In the genomic region with DNA sequence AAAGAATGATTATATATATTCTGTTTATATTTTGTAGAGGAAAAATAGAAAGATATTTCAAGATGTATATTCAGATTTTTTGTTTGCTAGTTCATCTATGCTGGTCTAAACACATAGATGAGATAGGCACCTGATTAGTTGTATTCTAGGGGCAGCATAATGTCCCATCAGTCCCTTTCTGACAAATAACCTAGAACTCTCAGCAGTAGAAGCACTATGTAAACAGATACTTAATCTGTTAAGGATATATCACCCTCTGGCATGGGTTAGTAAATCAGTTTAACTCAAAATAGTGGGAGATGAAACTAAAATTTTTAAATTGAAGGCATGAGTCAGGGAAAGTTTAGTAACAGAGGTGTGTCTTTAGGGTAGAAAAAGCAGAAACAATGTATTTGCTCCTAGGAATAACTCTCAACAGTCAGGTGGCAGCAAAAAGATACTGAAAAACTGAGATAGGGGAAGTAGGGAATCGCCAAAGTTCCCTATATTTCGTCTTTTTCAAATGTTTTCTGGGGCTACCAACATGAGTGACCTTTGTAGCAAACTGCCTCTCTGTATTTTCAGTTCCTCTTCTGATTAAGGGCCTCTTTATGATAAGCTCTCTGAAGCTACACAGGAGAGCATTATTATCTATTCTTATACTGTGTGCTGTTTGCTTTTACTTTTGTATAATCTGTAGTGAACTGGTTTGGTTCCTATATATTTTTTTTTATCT, we compare ENCODE assay signal across 10 cellular contexts. TPM values are rescaled to one million over a fixed set of nuclear protein-coding genes. Genes with fewer than 3 reads are reported as not detected.
DNase-seq lines count a peak whose midpoint lies in the region; ATAC-seq and TF ChIP-seq lines count a peak whose summit lies in the region.
"Had no signal": no experiment of that assay in that cellular context is flagged by ENCODE, and none has a peak within 500 bp of the region (broad histone marks: within the 10 kb centered on the region; RNA-seq: fewer than 3 reads in every experiment).

No MANE protein-coding gene starts in this region.

- no peak overlapping the region for H3K27ac Mint-ChIP-seq in endothelial cell (ENCODE audit: unreplicated experiment)
- H3K27ac Mint-ChIP-seq in effector memory CD8-positive, alpha-beta T cell, result no peak overlapping the region
- H3K27ac Mint-ChIP-seq: CD4-positive, alpha-beta T cell had no signal

- CTCF ChIA-PET in OCI-LY7 (lab: Charles Lee; ENCODE audit: unreplicated experiment), result no interaction called here

- DNase-seq in GM12865 (ENCODE audit: low read depth) (peak; percentile 57), OCI-LY7 (ENCODE audit: low spot score) (peak; percentile 68), endothelial cell (ENCODE audit: low spot score) (no peak), vagina (ENCODE audit: extremely low spot score in 2 of 2) (no peak), SHP77 treated with DMSO at 0.1 percent for 48 hours (lab: John Stamatoyannopoulos, UW) (no peak)
- DNase-seq in effector memory CD8-positive, alpha-beta T cell, result no peak
- DNase-seq: CD4-positive, alpha-beta T cell; NCI-H526 treated with DMSO at 0.1 percent for 48 hours had no signal

- no peaks in the 10 kb centered on the region for H3K79me2 ChIP-seq in OCI-LY7 (ENCODE audit: insufficient read depth, low read depth, low read length)

- TF ChIP-seq POLR2A in vagina (IDR thresholded peaks at IDR 0.05), result no peak

- intact Hi-C loops in OCI-LY7 (cut with micrococcal nuclease; ENCODE audit: unreplicated experiment), result loop anchor here (2.0 to 5.0 kb wide), 2 partner anchors 37 to 99 kb away; partner anchors contain the start of gene ITPRID2
- intact Hi-C loops in vagina (cut with DNase I), result no loop called here

- no peaks in the 10 kb centered on the region for H4K20me1 ChIP-seq in OCI-LY7 (ENCODE audit: insufficient read depth, low read length)

- TF ChIP-seq CTCF in GM12865 (IDR thresholded peaks at IDR 0.05; ENCODE audit: insufficient read depth, low read depth, low read length, missing control alignments) (no peak), OCI-LY7 (conservative IDR thresholded peaks at IDR 0.05; ENCODE audit: low read length) (no peak), endothelial cell (IDR thresholded peaks at IDR 0.05; ENCODE audit: unreplicated experiment) (no peak), vagina (IDR thresholded peaks at IDR 0.05) (no peak)

- H3K27me3 Mint-ChIP-seq in endothelial cell (ENCODE audit: unreplicated experiment), result no peaks in the 10 kb centered on the region
- peaks cover 0 to 21% of the 10 kb centered on the region in 2 donors for H3K27me3 Mint-ChIP-seq in effector memory CD8-positive, alpha-beta T cell

- H3K36me3 Mint-ChIP-seq in endothelial cell (ENCODE audit: low read depth, unreplicated experiment), result no peaks in the 10 kb centered on the region
- H3K36me3 Mint-ChIP-seq in effector memory CD8-positive, alpha-beta T cell (ENCODE audit: insufficient read depth), result no peaks in the 10 kb centered on the region

- H3K36me3 ChIP-seq in OCI-LY7 (ENCODE audit: insufficient read depth, low read length) (no peaks in the 10 kb centered on the region), vagina (no peaks in the 10 kb centered on the region)

- H3K9me3 Mint-ChIP-seq in endothelial cell (ENCODE audit: unreplicated experiment), result no peaks in the 10 kb centered on the region
- no peaks in the 10 kb centered on the region for H3K9me3 Mint-ChIP-seq in effector memory CD8-positive, alpha-beta T cell
- H3K9me3 Mint-ChIP-seq: CD4-positive, alpha-beta T cell had no signal

- no peak overlapping the region for H3K4me3 Mint-ChIP-seq in endothelial cell (ENCODE audit: unreplicated experiment)
- no peak overlapping the region for H3K4me3 Mint-ChIP-seq in effector memory CD8-positive, alpha-beta T cell
- H3K4me3 Mint-ChIP-seq: CD4-positive, alpha-beta T cell had no signal

- H3K27ac ChIP-seq in OCI-LY7 (ENCODE audit: low read depth, low read length, poor library complexity, severe bottlenecking) (peak overlapping the region; percentile 57), vagina (no peak overlapping the region)

- peak overlapping the region; percentile 77 for H2AFZ ChIP-seq in OCI-LY7 (ENCODE audit: low read length)

- H3K9me2 ChIP-seq in OCI-LY7 (ENCODE audit: insufficient read depth, low read length), result no peaks in the 10 kb centered on the region

- H3K4me3 ChIP-seq in GM12865 (ENCODE audit: low read depth, low read length) (no peak overlapping the region), OCI-LY7 (ENCODE audit: low read depth, low read length, poor library complexity, severe bottlenecking) (peak overlapping the region; percentile 32), vagina (no peak overlapping the region)

- H3K27me3 ChIP-seq in vagina, result no peaks in the 10 kb centered on the region

- peak overlapping the region; percentile 68 for H3K4me2 ChIP-seq in OCI-LY7 (ENCODE audit: low read length)

- POLR2A ChIA-PET in OCI-LY7 (lab: Charles Lee), result interaction anchor here (0.6 to 1.3 kb wide), 4 partner anchors 8 to 204 kb away, joined by 3 to 4 read pairs (median 4); no protein-coding TSS in a partner anchor

- BruUV-seq in OCI-LY7 (replicated peaks; lab: Mats Ljungman, UMichigan), result no TSS peak

- peaks cover 17% of the 10 kb centered on the region for H3K4me1 ChIP-seq in OCI-LY7 (ENCODE audit: insufficient read depth, low read length, poor library complexity, severe bottlenecking)
- no peaks in the 10 kb centered on the region for H3K4me1 ChIP-seq in vagina

- no peaks in the 10 kb centered on the region for H3K4me1 Mint-ChIP-seq in endothelial cell (ENCODE audit: unreplicated experiment)
- H3K4me1 Mint-ChIP-seq in effector memory CD8-positive, alpha-beta T cell (ENCODE audit: low read depth in 2 of 2), result no peaks in the 10 kb centered on the region

- no peaks in the 10 kb centered on the region for H3K9me3 ChIP-seq in OCI-LY7 (ENCODE audit: low read length)
- no peaks in the 10 kb centered on the region for H3K9me3 ChIP-seq in vagina

- ATAC-seq in GM19455 (IDR thresholded peaks at IDR 0.05; ENCODE audit: unreplicated experiment), result peak; percentile 91
- ATAC-seq in HG03064 (IDR thresholded peaks at IDR 0.05; ENCODE audit: low read depth, unreplicated experiment), result peak; percentile 96
- no peak for ATAC-seq in effector memory CD8-positive, alpha-beta T cell (replicated peaks)

RNA-seq across cellular contexts. Expression of gene PPP1R1C, which starts 5.7 kb away (rescaled TPM):
- total RNA-seq in OCI-LY7 (2014; rRNA removed; shearing (Covaris generic)), result not detected in 2 replicates
- not detected in 2 replicates for total RNA-seq in OCI-LY7 (2022)
- total RNA-seq in endothelial cell (ENCODE audit: unreplicated experiment), result 0.97 TPM
- total RNA-seq in vagina, result not detected
- total RNA-seq: CD4-positive, alpha-beta T cell had no signal

Comparison
In these comparisons a context has a peak if more than half of its experiments do, and no peak if none do; other contexts are left out.
1. DNase-seq: peak in GM12865 (single experiment) and OCI-LY7 (single experiment); none in endothelial cell (single experiment), effector memory CD8-positive, alpha-beta T cell (0 of 3), vagina (0 of 2) and SHP77 treated with DMSO at 0.1 percent for 48 hours (single experiment).